In the genomic region with DNA sequence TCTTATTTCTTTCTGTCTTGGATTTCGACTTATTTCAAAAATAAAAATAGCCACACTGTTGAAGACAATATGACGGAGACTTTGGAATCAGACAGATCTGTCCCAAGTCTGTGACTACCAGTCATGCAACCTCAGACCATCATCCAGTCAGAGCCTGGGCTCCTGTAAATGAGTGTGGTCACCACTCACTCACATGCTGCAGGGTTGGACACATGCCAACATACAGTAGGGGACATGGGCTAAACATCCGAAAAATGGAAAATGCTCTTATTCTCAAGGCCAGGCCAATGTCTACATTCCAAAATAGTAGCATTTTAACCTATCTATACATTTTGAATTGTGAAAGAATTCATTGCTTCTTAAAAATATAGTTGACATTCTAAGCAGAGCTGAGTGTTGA, we compare ENCODE assay signal across 1 cellular context.
TF ChIP-seq lines count a peak whose summit lies in the region.

No MANE protein-coding gene starts in this region.

TF ChIP-seq in GM23338, 12 proteins besides CTCF, POLR2A, EP300 and RAD21 (continued from another document):
- TF ChIP-seq, protein P1, sequence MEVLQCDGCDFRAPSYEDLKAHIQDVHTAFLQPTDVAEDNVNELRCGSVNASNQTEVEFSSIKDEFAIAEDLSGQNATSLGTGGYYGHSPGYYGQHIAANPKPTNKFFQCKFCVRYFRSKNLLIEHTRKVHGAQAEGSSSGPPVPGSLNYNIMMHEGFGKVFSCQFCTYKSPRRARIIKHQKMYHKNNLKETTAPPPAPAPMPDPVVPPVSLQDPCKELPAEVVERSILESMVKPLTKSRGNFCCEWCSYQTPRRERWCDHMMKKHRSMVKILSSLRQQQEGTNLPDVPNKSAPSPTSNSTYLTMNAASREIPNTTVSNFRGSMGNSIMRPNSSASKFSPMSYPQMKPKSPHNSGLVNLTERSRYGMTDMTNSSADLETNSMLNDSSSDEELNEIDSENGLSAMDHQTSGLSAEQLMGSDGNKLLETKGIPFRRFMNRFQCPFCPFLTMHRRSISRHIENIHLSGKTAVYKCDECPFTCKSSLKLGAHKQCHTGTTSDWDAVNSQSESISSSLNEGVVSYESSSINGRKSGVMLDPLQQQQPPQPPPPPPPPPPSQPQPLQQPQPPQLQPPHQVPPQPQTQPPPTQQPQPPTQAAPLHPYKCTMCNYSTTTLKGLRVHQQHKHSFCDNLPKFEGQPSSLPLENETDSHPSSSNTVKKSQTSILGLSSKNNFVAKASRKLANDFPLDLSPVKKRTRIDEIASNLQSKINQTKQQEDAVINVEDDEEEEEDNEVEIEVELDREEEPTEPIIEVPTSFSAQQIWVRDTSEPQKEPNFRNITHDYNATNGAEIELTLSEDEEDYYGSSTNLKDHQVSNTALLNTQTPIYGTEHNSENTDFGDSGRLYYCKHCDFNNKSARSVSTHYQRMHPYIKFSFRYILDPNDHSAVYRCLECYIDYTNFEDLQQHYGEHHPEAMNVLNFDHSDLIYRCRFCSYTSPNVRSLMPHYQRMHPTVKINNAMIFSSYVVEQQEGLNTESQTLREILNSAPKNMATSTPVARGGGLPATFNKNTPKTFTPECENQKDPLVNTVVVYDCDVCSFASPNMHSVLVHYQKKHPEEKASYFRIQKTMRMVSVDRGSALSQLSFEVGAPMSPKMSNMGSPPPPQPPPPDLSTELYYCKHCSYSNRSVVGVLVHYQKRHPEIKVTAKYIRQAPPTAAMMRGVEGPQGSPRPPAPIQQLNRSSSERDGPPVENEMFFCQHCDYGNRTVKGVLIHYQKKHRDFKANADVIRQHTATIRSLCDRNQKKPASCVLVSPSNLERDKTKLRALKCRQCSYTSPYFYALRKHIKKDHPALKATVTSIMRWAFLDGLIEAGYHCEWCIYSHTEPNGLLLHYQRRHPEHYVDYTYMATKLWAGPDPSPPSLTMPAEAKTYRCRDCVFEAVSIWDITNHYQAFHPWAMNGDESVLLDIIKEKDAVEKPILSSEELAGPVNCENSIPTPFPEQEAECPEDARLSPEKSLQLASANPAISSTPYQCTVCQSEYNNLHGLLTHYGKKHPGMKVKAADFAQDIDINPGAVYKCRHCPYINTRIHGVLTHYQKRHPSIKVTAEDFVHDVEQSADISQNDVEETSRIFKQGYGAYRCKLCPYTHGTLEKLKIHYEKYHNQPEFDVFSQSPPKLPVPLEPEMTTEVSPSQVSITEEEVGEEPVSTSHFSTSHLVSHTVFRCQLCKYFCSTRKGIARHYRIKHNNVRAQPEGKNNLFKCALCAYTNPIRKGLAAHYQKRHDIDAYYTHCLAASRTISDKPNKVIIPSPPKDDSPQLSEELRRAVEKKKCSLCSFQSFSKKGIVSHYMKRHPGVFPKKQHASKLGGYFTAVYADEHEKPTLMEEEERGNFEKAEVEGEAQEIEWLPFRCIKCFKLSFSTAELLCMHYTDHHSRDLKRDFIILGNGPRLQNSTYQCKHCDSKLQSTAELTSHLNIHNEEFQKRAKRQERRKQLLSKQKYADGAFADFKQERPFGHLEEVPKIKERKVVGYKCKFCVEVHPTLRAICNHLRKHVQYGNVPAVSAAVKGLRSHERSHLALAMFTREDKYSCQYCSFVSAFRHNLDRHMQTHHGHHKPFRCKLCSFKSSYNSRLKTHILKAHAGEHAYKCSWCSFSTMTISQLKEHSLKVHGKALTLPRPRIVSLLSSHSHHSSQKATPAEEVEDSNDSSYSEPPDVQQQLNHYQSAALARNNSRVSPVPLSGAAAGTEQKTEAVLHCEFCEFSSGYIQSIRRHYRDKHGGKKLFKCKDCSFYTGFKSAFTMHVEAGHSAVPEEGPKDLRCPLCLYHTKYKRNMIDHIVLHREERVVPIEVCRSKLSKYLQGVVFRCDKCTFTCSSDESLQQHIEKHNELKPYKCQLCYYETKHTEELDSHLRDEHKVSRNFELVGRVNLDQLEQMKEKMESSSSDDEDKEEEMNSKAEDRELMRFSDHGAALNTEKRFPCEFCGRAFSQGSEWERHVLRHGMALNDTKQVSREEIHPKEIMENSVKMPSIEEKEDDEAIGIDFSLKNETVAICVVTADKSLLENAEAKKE (CRISPR knock-in tag; IDR thresholded peaks at IDR 0.05): no peak
- TF ChIP-seq ETS1 (IDR thresholded peaks at IDR 0.05): no peak
- no peak for TF ChIP-seq STAT1 (IDR thresholded peaks at IDR 0.05; ENCODE audit: unreplicated experiment)
- no peak for TF ChIP-seq POLR2AphosphoS5 (IDR thresholded peaks at IDR 0.05; ENCODE audit: low read depth)
- TF ChIP-seq EZH2phosphoT487 (IDR thresholded peaks at IDR 0.05; ENCODE audit: unreplicated experiment): no peak
- TF ChIP-seq ZNF114 (CRISPR knock-in tag; IDR thresholded peaks at IDR 0.05): no peak
- no peak for TF ChIP-seq CREB1 (CRISPR knock-in tag; IDR thresholded peaks at IDR 0.05; ENCODE audit: low read depth)
- TF ChIP-seq JUNB (IDR thresholded peaks at IDR 0.05; ENCODE audit: unreplicated experiment): no peak
- no peak for TF ChIP-seq ZNF331 (CRISPR knock-in tag; IDR thresholded peaks at IDR 0.05; ENCODE audit: low read depth)
- no peak for TF ChIP-seq EZH2 (IDR thresholded peaks at IDR 0.05; ENCODE audit: low read depth, unreplicated experiment)
- no peak for TF ChIP-seq REST (IDR thresholded peaks at IDR 0.05; ENCODE audit: unreplicated experiment)
